ENCODE assay signal across 8 cellular contexts in genomic region chr15:78811825-78812183, GRCh38. TPM values are rescaled to one million over a fixed set of nuclear protein-coding genes. Genes with fewer than 3 reads are reported as not detected.
DNase-seq lines count a peak whose midpoint lies in the region; ATAC-seq and TF ChIP-seq lines count a peak whose summit lies in the region.

No MANE protein-coding gene starts in this region.

- H3K4me2 ChIP-seq in neuronal stem cell (ENCODE audit: insufficient read depth, low read length, poor library complexity, severe bottlenecking), result peak overlapping the region; percentile 51

- H2AFZ ChIP-seq in neuronal stem cell (ENCODE audit: low read length), result peak overlapping the region; percentile 95

- no TSS peak for BruUV-seq in Calu3 (replicated peaks; lab: Mats Ljungman, UMichigan)

- peaks cover 55% of the 10 kb centered on the region for H3K27me3 Mint-ChIP-seq in Calu3 (ENCODE audit: unreplicated experiment)

- peak overlapping the region; percentile 8 for H3K4ac ChIP-seq in neuronal stem cell (ENCODE audit: low read length)

- peak overlapping the region; percentile 7 for H2BK15ac ChIP-seq in neuronal stem cell (ENCODE audit: low read length)

- no peak overlapping the region for H4K8ac ChIP-seq in neuronal stem cell (ENCODE audit: low read depth, low read length)

- H3K27ac Mint-ChIP-seq in Calu3 (ENCODE audit: unreplicated experiment), result no peak overlapping the region

- CTCF ChIA-PET in Calu3 (lab: Charles Lee), result interaction anchor here (0.9 to 1.6 kb wide), 3 partner anchors 36 to 68 kb away, joined by 3 to 5 read pairs (median 3); no protein-coding TSS in a partner anchor

- H3K27me3 ChIP-seq in duodenal mucosa (ENCODE audit: control insufficient read depth in 1 of 2, insufficient read depth in 2 of 2, low read length in 2 of 2) (peaks cover 21 to 31% of the 10 kb centered on the region in 2 donors), neuronal stem cell (ENCODE audit: control insufficient read depth in 3 of 3, insufficient read depth in 3 of 3, low read depth in 1 of 3, low read length in 3 of 3) (no peaks in the 10 kb centered on the region)

- no peak overlapping the region for H3K14ac ChIP-seq in neuronal stem cell (ENCODE audit: low read length)

- H3K27ac ChIP-seq in duodenal mucosa (ENCODE audit: low read depth, low read length) (peak overlapping the region; percentile 48), neuronal stem cell (replicated peaks; ENCODE audit: low read length) (peak overlapping the region; percentile 47)

- TF ChIP-seq CTCF in Calu3 (IDR thresholded peaks at IDR 0.05; ENCODE audit: unreplicated experiment), result peak; percentile 1

- H2BK120ac ChIP-seq in neuronal stem cell (ENCODE audit: low read depth, low read length), result no peak overlapping the region

- WGBS in neuronal stem cell (ENCODE audit: extremely low coverage in 2 of 2, insufficient read length in 2 of 2, insufficient replicate concordance in 1 of 2), 2 donors, result no CpG with 5 or more reads among the region's 24 CpGs

- peak overlapping the region; percentile 64 for H2AK5ac ChIP-seq in neuronal stem cell (ENCODE audit: low read depth, low read length)

- H2BK5ac ChIP-seq in neuronal stem cell (ENCODE audit: low read length), result peak overlapping the region; percentile 84

- H3K36me3 ChIP-seq in duodenal mucosa (ENCODE audit: control insufficient read depth in 1 of 2, insufficient read depth in 2 of 2, low read length in 2 of 2), result no peaks in the 10 kb centered on the region
- peaks cover 0 to 3% of the 10 kb centered on the region in 2 donors for H3K36me3 ChIP-seq in neuronal stem cell (replicated peaks in 1 of 2; ENCODE audit: control insufficient read depth in 2 of 2, insufficient read depth in 2 of 2, low read length in 2 of 2)

- peak overlapping the region; percentile 72 for H3K4me3 Mint-ChIP-seq in Calu3 (ENCODE audit: low read depth, unreplicated experiment)

- H2BK12ac ChIP-seq in neuronal stem cell (ENCODE audit: low read length), result peak overlapping the region; percentile 80

- no peak overlapping the region for H3K23ac ChIP-seq in neuronal stem cell (ENCODE audit: low read depth, low read length, poor library complexity)

- H3K9me3 Mint-ChIP-seq in Calu3 (ENCODE audit: low read depth, unreplicated experiment), result no peaks in the 10 kb centered on the region

- H3K9me3 ChIP-seq in duodenal mucosa (ENCODE audit: control insufficient read depth in 1 of 2, low read length in 2 of 2) (peaks cover 0 to 5% of the 10 kb centered on the region in 2 donors), neuronal stem cell (replicated peaks in 1 of 2; ENCODE audit: control insufficient read depth in 2 of 2, insufficient read depth in 1 of 2, low read depth in 1 of 2, low read length in 2 of 2) (peaks cover 0 to 10% of the 10 kb centered on the region in 2 donors)

- peaks cover 17% of the 10 kb centered on the region for H3K4me1 Mint-ChIP-seq in Calu3 (ENCODE audit: low read depth, unreplicated experiment)

- H3K9ac ChIP-seq in duodenal mucosa (ENCODE audit: low read depth in 1 of 2, low read length in 2 of 2) (peak overlapping the region in 1 of 2 donors; percentile 49), neuronal stem cell (ENCODE audit: low read depth, low read length, poor library complexity) (no peak overlapping the region)

- DNase-seq in Calu3 (no peak), neuronal stem cell (ENCODE audit: low spot score) (no peak), NCI-H1436 (lab: John Stamatoyannopoulos, UW) (no peak), NCI-H69 (lab: John Stamatoyannopoulos, UW) (no peak), COLO829 (ENCODE audit: low spot score) (no peak)
- DNase-seq in Jurkat, Clone E6-1 (ENCODE audit: low read depth, low spot score), result no peak

- H3K4me1 ChIP-seq in duodenal mucosa (ENCODE audit: control insufficient read depth in 1 of 2, insufficient read depth in 2 of 2, low read length in 2 of 2) (peaks cover 4 to 8% of the 10 kb centered on the region in 2 donors), neuronal stem cell (ENCODE audit: control insufficient read depth in 2 of 2, insufficient read depth in 1 of 2, low read depth in 1 of 2, low read length in 2 of 2) (peaks cover 3 to 7% of the 10 kb centered on the region in 2 donors)

- intact Hi-C loops in Calu3 (cut with micrococcal nuclease; ENCODE audit: unreplicated experiment), result loop anchor here (10.0 kb wide), 1 partner anchor 53 kb away; no protein-coding TSS in a partner anchor

- H4K91ac ChIP-seq in neuronal stem cell (ENCODE audit: low read depth, low read length, poor library complexity), result no peak overlapping the region

- H3K36me3 Mint-ChIP-seq in Calu3 (ENCODE audit: insufficient read depth, unreplicated experiment), result peaks cover 15% of the 10 kb centered on the region

- peak overlapping the region; percentile 97 for H3K18ac ChIP-seq in neuronal stem cell (ENCODE audit: low read length)

- peaks cover 2% of the 10 kb centered on the region for H3K79me1 ChIP-seq in neuronal stem cell (ENCODE audit: low read depth, low read length)

- ATAC-seq in HG03521 (IDR thresholded peaks at IDR 0.05; ENCODE audit: unreplicated experiment), result no peak

- peak overlapping the region; percentile 38 for H3K4me3 ChIP-seq in Jurkat, Clone E6-1 (ENCODE audit: low read length)
- H3K4me3 ChIP-seq in duodenal mucosa (ENCODE audit: low read depth in 1 of 2, low read length in 2 of 2) (peak overlapping the region; percentile 51 to 54), neuronal stem cell (ENCODE audit: low read length in 2 of 2) (peak overlapping the region; percentile 48 to 66)

RNA-seq across cellular contexts. Expression of gene ADAMTS7, which starts 0.5 kb away (rescaled TPM):
- 1.3 and 1.4 TPM in 2 replicates for total RNA-seq in Calu3 (2022)
- polyA plus RNA-seq in Jurkat, Clone E6-1 (2012; ENCODE audit: insufficient read depth, insufficient read length), result 3.3 TPM
- 36.9 TPM for polyA plus RNA-seq in neuronal stem cell (2013, experiment 1 of 2)
- 37.0 TPM for polyA plus RNA-seq in neuronal stem cell (2013, experiment 2 of 2)
